In genomic region chr18:22179631-22180030, GRCh38 we compare ENCODE assay signal across 19 cellular contexts. TPM values are rescaled to one million over a fixed set of nuclear protein-coding genes. Genes with fewer than 3 reads are reported as not detected.
"Had no signal": no experiment of that assay in that cellular context is flagged by ENCODE, and none has a peak within 500 bp of the region (broad histone marks: within the 10 kb centered on the region; RNA-seq: fewer than 3 reads in every experiment).

No MANE protein-coding gene starts in this region.

- H3K4me3 Mint-ChIP-seq: activated CD4-positive, alpha-beta T cell treated with anti-CD3 and anti-CD28 coated beads, Interleukin-2, amount 10 ng/mL, durations not matched to agents 24 days and 14 days; activated naive CD8-positive, alpha-beta T cell treated with anti-CD3 and anti-CD28 coated beads, Interleukin-2, amount 50 U/mL, for 24 hours; immature natural killer cell; naive thymus-derived CD8-positive, alpha-beta T cell; T-helper 17 cell; WTC11 had no signal

- DNase-seq: activated CD4-positive, alpha-beta T cell treated with anti-CD3 and anti-CD28 coated beads, Interleukin-2, amount 10 ng/mL, durations not matched to agents 24 days and 14 days; activated CD8-positive, alpha-beta memory T cell treated with anti-CD3 and anti-CD28 coated beads for 24 hours; activated naive CD4-positive, alpha-beta T cell treated with Interleukin-2 at 50 U/mL for 16 hours; activated naive CD8-positive, alpha-beta T cell treated with anti-CD3 and anti-CD28 coated beads, Interleukin-2, amount 50 U/mL, for 24 hours; caudate nucleus; esophagus squamous epithelium; foreskin fibroblast; glutamatergic neuron; immature natural killer cell; naive thymus-derived CD8-positive, alpha-beta T cell; posterior cingulate gyrus; retina; SJCRH30; stimulated activated CD4-positive, alpha-beta T cell treated with anti-CD3 and anti-CD28 coated beads, Interleukin-4, amount 100 ng/mL, for 24 hours; stimulated activated naive CD4-positive, alpha-beta T cell; T-helper 17 cell had no signal

- H3K4me1 Mint-ChIP-seq: activated CD4-positive, alpha-beta T cell treated with anti-CD3 and anti-CD28 coated beads, Interleukin-2, amount 10 ng/mL, durations not matched to agents 24 days and 14 days; activated naive CD8-positive, alpha-beta T cell treated with anti-CD3 and anti-CD28 coated beads, Interleukin-2, amount 50 U/mL, for 24 hours; T-helper 17 cell had no signal

- H3K27ac Mint-ChIP-seq: activated CD4-positive, alpha-beta T cell treated with anti-CD3 and anti-CD28 coated beads, Interleukin-2, amount 10 ng/mL, durations not matched to agents 24 days and 14 days; activated naive CD8-positive, alpha-beta T cell treated with anti-CD3 and anti-CD28 coated beads, Interleukin-2, amount 50 U/mL, for 24 hours; immature natural killer cell; naive thymus-derived CD8-positive, alpha-beta T cell; T-helper 17 cell; WTC11 had no signal

- H3K36me3 ChIP-seq: esophagus squamous epithelium, neutrophil, SJCRH30 had no signal

- H3K27ac ChIP-seq: esophagus squamous epithelium, neutrophil, SJCRH30, skin epidermis had no signal

- H3K27me3 ChIP-seq: SJCRH30 had no signal

- H3K9me3 ChIP-seq: esophagus squamous epithelium, neutrophil, SJCRH30 had no signal

- H3K4me3 ChIP-seq: esophagus squamous epithelium, SJCRH30, skin epidermis had no signal

- H3K36me3 Mint-ChIP-seq: WTC11 had no signal

- H3K9me3 Mint-ChIP-seq: activated CD4-positive, alpha-beta T cell treated with anti-CD3 and anti-CD28 coated beads, Interleukin-2, amount 10 ng/mL, durations not matched to agents 24 days and 14 days; activated naive CD8-positive, alpha-beta T cell treated with anti-CD3 and anti-CD28 coated beads, Interleukin-2, amount 50 U/mL, for 24 hours; WTC11 had no signal

- H3K4me1 ChIP-seq: SJCRH30 had no signal

- ATAC-seq: activated naive CD8-positive, alpha-beta T cell treated with anti-CD3 and anti-CD28 coated beads, Interleukin-2, amount 50 U/mL, for 24 hours; naive thymus-derived CD8-positive, alpha-beta T cell; T-helper 17 cell; WTC11 had no signal

RNA-seq across cellular contexts. Expression of gene GATA6, which starts 10.2 kb away (rescaled TPM):
- total RNA-seq: activated CD4-positive, alpha-beta T cell treated with anti-CD3 and anti-CD28 coated beads, Interleukin-2, amount 10 ng/mL, durations not matched to agents 24 days and 14 days; T-helper 17 cell had no signal
